Comparison of ENCODE assay signal across 14 cellular contexts in the genomic region with DNA sequence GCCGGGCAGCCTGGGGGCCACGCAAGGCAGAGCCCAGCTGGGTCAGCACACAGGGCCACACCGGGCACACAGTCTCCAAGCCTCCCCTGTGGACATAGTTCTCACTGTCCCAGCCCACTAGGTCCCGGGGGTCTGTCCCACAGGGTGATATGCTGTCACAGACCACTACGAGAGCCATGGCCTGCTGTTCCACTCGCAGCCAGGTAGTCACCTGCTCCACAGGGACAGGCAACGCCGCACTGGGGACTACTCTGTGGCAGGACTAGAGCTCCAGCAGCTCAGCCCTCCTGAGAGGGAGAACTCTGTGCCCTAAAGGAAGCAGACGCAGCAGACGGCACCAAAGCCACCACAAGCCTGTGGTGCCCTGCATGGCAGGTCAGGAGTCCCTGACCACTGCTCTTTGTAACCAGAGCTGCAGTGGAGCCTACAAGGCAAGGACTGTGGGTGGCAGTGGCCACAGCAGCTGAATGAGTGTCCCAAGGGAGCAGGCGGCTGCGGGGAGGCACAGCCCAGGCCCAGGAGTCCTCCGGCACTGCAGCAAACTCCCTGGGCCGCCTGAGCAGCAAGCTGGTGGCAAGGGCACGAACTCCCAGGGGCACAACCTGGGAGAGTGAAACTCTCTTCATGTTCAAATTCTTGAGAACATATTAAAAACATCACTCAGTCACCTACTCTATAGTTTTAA.
DNase-seq lines count a peak whose midpoint lies in the region; ATAC-seq lines count a peak whose summit lies in the region.
"Had no signal": no experiment of that assay in that cellular context is flagged by ENCODE, and none has a peak within 500 bp of the region (broad histone marks: within the 10 kb centered on the region; RNA-seq: fewer than 3 reads in every experiment).

No MANE protein-coding gene starts in this region.

- H3K36me3 Mint-ChIP-seq in stimulated activated naive B cell treated with anti-CD40 and anti-IgM and Interleukin-4, amounts not matched to agents 10 μg/mL and 1 μg/mL and 100 μg/mL, for 72 hours: peaks cover 10 to 13% of the 10 kb centered on the region in 2 donors

- H3K4me3 ChIP-seq in H7 (ENCODE audit: insufficient read depth, low read depth, low read length): no peak overlapping the region
- H3K4me3 ChIP-seq: GM23248 had no signal

- no peaks in the 10 kb centered on the region for H3K36me3 ChIP-seq in H7 (replicated peaks; ENCODE audit: control insufficient read depth, insufficient read depth, low read length)

- peaks cover 0 to 2% of the 10 kb centered on the region in 2 donors for H3K9me3 Mint-ChIP-seq in stimulated activated naive B cell treated with anti-CD40 and anti-IgM and Interleukin-4, amounts not matched to agents 10 μg/mL and 1 μg/mL and 100 μg/mL, for 72 hours
- H3K9me3 Mint-ChIP-seq: CD4-positive, alpha-beta T cell; HFFc6 had no signal

- ATAC-seq in stimulated activated naive B cell treated with anti-CD40 and anti-IgM and Interleukin-4, amounts not matched to agents 10 μg/mL and 1 μg/mL and 100 μg/mL, for 72 hours (replicated peaks): peak; percentile 61 to 69
- ATAC-seq in HG03342 (IDR thresholded peaks at IDR 0.05; ENCODE audit: unreplicated experiment): no peak
- no peak for ATAC-seq in GM21447 (IDR thresholded peaks at IDR 0.05; ENCODE audit: unreplicated experiment)
- ATAC-seq in HG02759 (IDR thresholded peaks at IDR 0.05; ENCODE audit: unreplicated experiment): no peak

- peak; percentile 32 for DNase-seq in H7
- DNase-seq in islet precursor cell: peak; percentile 39
- peak; percentile 64 for DNase-seq in myocyte (ENCODE audit: low read depth)
- DNase-seq in stimulated activated naive B cell treated with anti-CD40 and anti-IgM and Interleukin-4, amounts not matched to agents 10 μg/mL and 1 μg/mL and 100 μg/mL, for 72 hours: peak; percentile 14
- DNase-seq in NCI-H2107 treated with DMSO at 0.1 percent for 48 hours (lab: John Stamatoyannopoulos, UW; ENCODE audit: unreplicated experiment): no peak
- DNase-seq: Caco-2; CD4-positive, alpha-beta T cell; GM23248; HCEC 1CT; HFFc6 had no signal

- peak overlapping the region in 1 of 2 donors; percentile 35 for H3K4me3 Mint-ChIP-seq in stimulated activated naive B cell treated with anti-CD40 and anti-IgM and Interleukin-4, amounts not matched to agents 10 μg/mL and 1 μg/mL and 100 μg/mL, for 72 hours
- H3K4me3 Mint-ChIP-seq: B cell; CD4-positive, alpha-beta T cell; HFFc6 had no signal

- peaks cover 51 to 87% of the 10 kb centered on the region in 2 donors for H3K4me1 Mint-ChIP-seq in stimulated activated naive B cell treated with anti-CD40 and anti-IgM and Interleukin-4, amounts not matched to agents 10 μg/mL and 1 μg/mL and 100 μg/mL, for 72 hours

- H3K27ac Mint-ChIP-seq in stimulated activated naive B cell treated with anti-CD40 and anti-IgM and Interleukin-4, amounts not matched to agents 10 μg/mL and 1 μg/mL and 100 μg/mL, for 72 hours: no peak overlapping the region
- H3K27ac Mint-ChIP-seq: B cell; CD4-positive, alpha-beta T cell; HFFc6 had no signal

- H3K27me3 ChIP-seq in H7 (ENCODE audit: control insufficient read depth, insufficient read depth, low read length): no peaks in the 10 kb centered on the region

- no peaks in the 10 kb centered on the region for H3K27me3 Mint-ChIP-seq in stimulated activated naive B cell treated with anti-CD40 and anti-IgM and Interleukin-4, amounts not matched to agents 10 μg/mL and 1 μg/mL and 100 μg/mL, for 72 hours
- H3K27me3 Mint-ChIP-seq: B cell; CD4-positive, alpha-beta T cell had no signal

Comparison
In these comparisons a context has a peak if more than half of its experiments do, and no peak if none do; other contexts are left out.
1. ATAC-seq: peak in stimulated activated naive B cell treated with anti-CD40 and anti-IgM and Interleukin-4, amounts not matched to agents 10 μg/mL and 1 μg/mL and 100 μg/mL, for 72 hours (2 of 2); none in HG03342 (single experiment), GM21447 (single experiment) and HG02759 (single experiment).